Comparison of ENCODE assay signal across 8 cellular contexts in the genomic region with DNA sequence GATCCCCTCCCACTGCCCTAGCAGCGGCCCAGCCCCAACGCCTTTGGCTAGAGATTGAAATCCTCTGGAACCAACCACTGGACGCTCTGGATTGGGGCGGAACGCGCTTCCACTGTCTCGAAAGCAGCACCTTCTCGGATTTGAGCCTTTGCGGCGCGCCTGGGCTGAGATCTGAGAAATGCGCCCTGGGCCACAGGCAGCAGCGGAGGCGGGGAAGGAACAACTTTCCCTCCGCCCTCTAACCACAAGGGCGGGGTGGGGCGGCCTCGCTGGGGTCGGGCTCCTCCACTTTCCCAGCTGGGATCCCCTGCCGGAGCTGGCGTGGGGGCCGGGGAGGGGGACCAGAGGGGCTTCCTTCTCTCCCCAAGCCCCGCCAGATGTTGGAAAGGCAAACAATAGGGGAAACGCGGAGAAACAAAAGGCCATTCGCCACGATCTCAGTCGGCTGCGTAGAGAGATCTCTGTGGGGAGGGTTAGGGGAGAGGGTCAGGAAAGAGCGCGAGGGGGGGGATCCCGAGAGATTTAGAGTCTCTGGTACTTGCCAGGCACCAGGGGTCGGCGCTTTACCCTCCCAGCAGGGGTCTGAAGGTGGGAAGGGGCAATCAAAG. TPM values are rescaled to one million over a fixed set of nuclear protein-coding genes. Genes with fewer than 3 reads are reported as not detected.
A peak's percentile ranks its signal among the peaks of the same experiment; 100 is the strongest.
DNase-seq lines count a peak whose midpoint lies in the region; ATAC-seq lines count a peak whose summit lies in the region.

No MANE protein-coding gene starts in this region.

- DNase-seq in SKM-1 treated with dmso at 0.1 percent for 144 hours (lab: John Stamatoyannopoulos, UW; ENCODE audit: unreplicated experiment): peak; percentile 61
- peak; percentile 80 for DNase-seq in left ventricle myocardium superior
- peak; percentile 63 for DNase-seq in pons (ENCODE audit: low spot score)
- no peak for DNase-seq in DMS153 treated with DMSO at 0.1 percent for 48 hours (lab: John Stamatoyannopoulos, UW; ENCODE audit: unreplicated experiment)
- no peak for DNase-seq in DMS79 treated with DMSO at 0.1 percent for 48 hours (lab: John Stamatoyannopoulos, UW)

- peak; percentile 54 for ATAC-seq in GM18519 (IDR thresholded peaks at IDR 0.05; ENCODE audit: low FRiP score, unreplicated experiment)
- peak; percentile 43 for ATAC-seq in HG02943 (IDR thresholded peaks at IDR 0.05; ENCODE audit: low read depth, unreplicated experiment)
- peak; percentile 86 for ATAC-seq in left ventricle myocardium superior

- peak overlapping the region; percentile 83 for H3K27ac ChIP-seq in angular gyrus (ENCODE audit: low read depth, low read length)

- intact Hi-C loops in left ventricle myocardium superior (cut with micrococcal nuclease): no loop called here

RNA-seq across cellular contexts. Expression of gene MOB3B, which starts 1.2 kb away (rescaled TPM):
- total RNA-seq in left ventricle myocardium superior: 1.7 TPM

RNA-seq across cellular contexts. Expression of gene IFNK, which starts 4.3 kb away (rescaled TPM):
- total RNA-seq in left ventricle myocardium superior: not detected

RNA-seq across cellular contexts. Expression of gene C9orf72, which starts 44.9 kb away (rescaled TPM):
- 19.2 TPM for total RNA-seq in left ventricle myocardium superior

Comparison
In these comparisons a context has a peak if more than half of its experiments do, and no peak if none do; other contexts are left out.
1. DNase-seq: peak in SKM-1 treated with dmso at 0.1 percent for 144 hours (single experiment), left ventricle myocardium superior (single experiment) and pons (single experiment); none in DMS153 treated with DMSO at 0.1 percent for 48 hours (single experiment) and DMS79 treated with DMSO at 0.1 percent for 48 hours (single experiment).
2. Peak in every context shown above with its lines, with median percentiles within 50 percentile points of each other: ATAC-seq.